In genomic region chrX:69222103-69223090, GRCh38 we compare ENCODE assay signal across 8 cellular contexts. TPM values are rescaled to one million over a fixed set of nuclear protein-coding genes. Genes with fewer than 3 reads are reported as not detected.
DNase-seq lines count a peak whose midpoint lies in the region; ATAC-seq and TF ChIP-seq lines count a peak whose summit lies in the region.

No MANE protein-coding gene starts in this region.

- H3K9me3 Mint-ChIP-seq in CD8-positive, alpha-beta memory T cell = no peaks in the 10 kb centered on the region
- H3K9me3 Mint-ChIP-seq in WTC11 = no peaks in the 10 kb centered on the region

- no peaks in the 10 kb centered on the region for H3K9me3 ChIP-seq in CD8-positive, alpha-beta memory T cell (ENCODE audit: low read length)

- POLR2A ChIA-PET in CD8-positive, alpha-beta memory T cell (lab: Charles Lee) = interaction anchor here (1.4 kb wide), 1 partner anchor 394 kb away, joined by 4 read pairs; the partner anchor contains the start of gene EFNB1
- POLR2A ChIA-PET in WTC11 (lab: Charles Lee) = interaction anchor here (0.8 to 2.0 kb wide), 4 partner anchors 58 to 400 kb away, joined by 3 to 10 read pairs (median 3); partner anchors contain the start of gene EFNB1

- peak; percentile 79 for TF ChIP-seq CTCF in WTC11 (IDR thresholded peaks at IDR 0.05)
- TF ChIP-seq CTCF in cardiac fibroblast (IDR thresholded peaks at IDR 0.05; ENCODE audit: low read depth, low read length) = peak; percentile 77

- H3K36me3 ChIP-seq in CD8-positive, alpha-beta memory T cell (ENCODE audit: insufficient read depth, low read length) = no peaks in the 10 kb centered on the region

- H3K4me1 ChIP-seq in CD8-positive, alpha-beta memory T cell (ENCODE audit: insufficient read depth, low read length) = no peaks in the 10 kb centered on the region

- no peaks in the 10 kb centered on the region for H3K27me3 ChIP-seq in CD8-positive, alpha-beta memory T cell (ENCODE audit: insufficient read depth, low read length, poor library complexity, severe bottlenecking)

- no peak overlapping the region for H3K4me3 Mint-ChIP-seq in CD8-positive, alpha-beta memory T cell
- H3K4me3 Mint-ChIP-seq in WTC11 = peak overlapping the region; percentile 43

- H3K27ac Mint-ChIP-seq in CD8-positive, alpha-beta memory T cell = no peak overlapping the region
- no peak overlapping the region for H3K27ac Mint-ChIP-seq in WTC11

- no peaks in the 10 kb centered on the region for H3K36me3 Mint-ChIP-seq in CD8-positive, alpha-beta memory T cell
- H3K36me3 Mint-ChIP-seq in WTC11 = no peaks in the 10 kb centered on the region

- H3K4me3 ChIP-seq in CD8-positive, alpha-beta memory T cell (ENCODE audit: low read length) = no peak overlapping the region
- H3K4me3 ChIP-seq in cardiac fibroblast (replicated peaks in 1 of 2; ENCODE audit: low read depth in 2 of 2, low read length in 2 of 2) = no peak overlapping the region

- H3K27me3 Mint-ChIP-seq in CD8-positive, alpha-beta memory T cell = peaks cover 0 to 5% of the 10 kb centered on the region in 2 donors
- H3K27me3 Mint-ChIP-seq in WTC11 (ENCODE audit: low read depth) = peaks cover 51% of the 10 kb centered on the region

- peak; percentile 65 for ATAC-seq in GM21717 (IDR thresholded peaks at IDR 0.05; ENCODE audit: unreplicated experiment)
- peak; percentile 72 for ATAC-seq in WTC11
- ATAC-seq in GM19455 (IDR thresholded peaks at IDR 0.05; ENCODE audit: unreplicated experiment) = no peak

- DNase-seq in CD8-positive, alpha-beta memory T cell = peak; percentile 50 to 77 (median 59)
- peak; percentile 1 for DNase-seq in NCI-H2081 treated with DMSO at 0.1 percent for 48 hours (lab: John Stamatoyannopoulos, UW)
- DNase-seq in WTC11 (ENCODE audit: low spot score) = peak; percentile 87
- DNase-seq in cardiac fibroblast (ENCODE audit: low read depth in 2 of 2) = peak; percentile 67 to 77
- DNase-seq in islet precursor cell = peak; percentile 83
- peak; percentile 47 to 61 (median 53) for DNase-seq in stimulated activated CD4-positive, alpha-beta T cell treated with anti-CD3 and anti-CD28 coated beads, Interleukin-1b, Interleukin-23, amount 100 ng/mL, for 24 hours (ENCODE audit: low read depth in 4 of 4, low spot score in 1 of 4)

- CTCF ChIA-PET in CD8-positive, alpha-beta memory T cell (lab: Charles Lee) = interaction anchor here (0.7 to 5.4 kb wide), 13 partner anchors 10 to 400 kb away, joined by 3 to 73 read pairs (median 4); partner anchors contain the start of gene EFNB1
- CTCF ChIA-PET in WTC11 (lab: Charles Lee) = interaction anchor here (0.6 to 4.3 kb wide), 55 partner anchors 8 to 489 kb away, joined by 3 to 107 read pairs (median 4); partner anchors contain the start of genes EFNB1 and PJA1

- no peak overlapping the region for H3K27ac ChIP-seq in CD8-positive, alpha-beta memory T cell (ENCODE audit: low read depth, low read length)

- H3K4me1 Mint-ChIP-seq in CD8-positive, alpha-beta memory T cell = peaks cover 0 to 6% (median 0%) of the 10 kb centered on the region in 3 donors
- peaks cover 11% of the 10 kb centered on the region for H3K4me1 Mint-ChIP-seq in WTC11

TF ChIP-seq in WTC11, 78 proteins besides CTCF, POLR2A, EP300 and RAD21:
- TF ChIP-seq, protein P1, sequence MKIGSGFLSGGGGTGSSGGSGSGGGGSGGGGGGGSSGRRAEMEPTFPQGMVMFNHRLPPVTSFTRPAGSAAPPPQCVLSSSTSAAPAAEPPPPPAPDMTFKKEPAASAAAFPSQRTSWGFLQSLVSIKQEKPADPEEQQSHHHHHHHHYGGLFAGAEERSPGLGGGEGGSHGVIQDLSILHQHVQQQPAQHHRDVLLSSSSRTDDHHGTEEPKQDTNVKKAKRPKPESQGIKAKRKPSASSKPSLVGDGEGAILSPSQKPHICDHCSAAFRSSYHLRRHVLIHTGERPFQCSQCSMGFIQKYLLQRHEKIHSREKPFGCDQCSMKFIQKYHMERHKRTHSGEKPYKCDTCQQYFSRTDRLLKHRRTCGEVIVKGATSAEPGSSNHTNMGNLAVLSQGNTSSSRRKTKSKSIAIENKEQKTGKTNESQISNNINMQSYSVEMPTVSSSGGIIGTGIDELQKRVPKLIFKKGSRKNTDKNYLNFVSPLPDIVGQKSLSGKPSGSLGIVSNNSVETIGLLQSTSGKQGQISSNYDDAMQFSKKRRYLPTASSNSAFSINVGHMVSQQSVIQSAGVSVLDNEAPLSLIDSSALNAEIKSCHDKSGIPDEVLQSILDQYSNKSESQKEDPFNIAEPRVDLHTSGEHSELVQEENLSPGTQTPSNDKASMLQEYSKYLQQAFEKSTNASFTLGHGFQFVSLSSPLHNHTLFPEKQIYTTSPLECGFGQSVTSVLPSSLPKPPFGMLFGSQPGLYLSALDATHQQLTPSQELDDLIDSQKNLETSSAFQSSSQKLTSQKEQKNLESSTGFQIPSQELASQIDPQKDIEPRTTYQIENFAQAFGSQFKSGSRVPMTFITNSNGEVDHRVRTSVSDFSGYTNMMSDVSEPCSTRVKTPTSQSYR (CRISPR knock-in tag; IDR thresholded peaks at IDR 0.05) = 0 out of 2 replicates have a peak, but pooled peaks have one; percentile 21
- TF ChIP-seq ETV6 (CRISPR knock-in tag; IDR thresholded peaks at IDR 0.05) = peak; percentile 24; the same call in 1 of the 2 replicates
- no peak for TF ChIP-seq ZNF219 (CRISPR knock-in tag; IDR thresholded peaks at IDR 0.05; ENCODE audit: borderline replicate concordance)

RNA-seq across cellular contexts. Expression of gene PJA1, which starts 57.1 kb away (rescaled TPM):
- 10 to 100 TPM; 14.2 to 18.5 TPM for total RNA-seq in CD8-positive, alpha-beta memory T cell
- polyA plus RNA-seq in CD8-positive, alpha-beta memory T cell = 47.9 TPM
- total RNA-seq in WTC11 (2021) = 37.9 to 43.1 TPM (median 39.9 TPM) in 3 replicates

Comparison
In these comparisons a context has a peak if more than half of its experiments do, and no peak if none do; other contexts are left out.
1. DNase-seq: peak in every context shown above with its lines; median percentile 87 in WTC11; 83 in islet precursor cell; 72 in cardiac fibroblast; 59 in CD8-positive, alpha-beta memory T cell; 53 in stimulated activated CD4-positive, alpha-beta T cell treated with anti-CD3 and anti-CD28 coated beads, Interleukin-1b, Interleukin-23, amount 100 ng/mL, for 24 hours; 1 in NCI-H2081 treated with DMSO at 0.1 percent for 48 hours.